15 cellular contexts compared by ENCODE assay signal in genomic region chr9:34513567-34514214, GRCh38. TPM values are rescaled to one million over a fixed set of nuclear protein-coding genes. Genes with fewer than 3 reads are reported as not detected.
DNase-seq lines count a peak whose midpoint lies in the region; ATAC-seq and TF ChIP-seq lines count a peak whose summit lies in the region.
"Had no signal": no experiment of that assay in that cellular context is flagged by ENCODE, and none has a peak within 500 bp of the region (broad histone marks: within the 10 kb centered on the region; RNA-seq: fewer than 3 reads in every experiment).

No MANE protein-coding gene starts in this region.

- no peak for ATAC-seq in psoas muscle
- ATAC-seq in GM21737 (IDR thresholded peaks at IDR 0.05; ENCODE audit: unreplicated experiment): no peak
- ATAC-seq in HG02884 (IDR thresholded peaks at IDR 0.05; ENCODE audit: unreplicated experiment): no peak
- ATAC-seq: activated T-helper 17 cell treated with anti-CD3 and anti-CD28 coated beads, Interleukin-2, amount 50 U/mL, for 72 hours had no signal

- no peak overlapping the region for H2AFZ ChIP-seq in Karpas-422 (ENCODE audit: low read length)

- intact Hi-C loops in psoas muscle (cut with DNase I): no loop called here

- peak overlapping the region; percentile 62 for H3K4me3 ChIP-seq in Karpas-422 (ENCODE audit: low read length)
- no peak overlapping the region for H3K4me3 ChIP-seq in psoas muscle
- H3K4me3 ChIP-seq: colonic mucosa, smooth muscle cell had no signal

- 42 to 68% (median 68%) methylated on average over 2 of the region's 2 CpGs for WGBS in psoas muscle, 3 donors

- H3K9me3 ChIP-seq in Karpas-422 (ENCODE audit: low read length): no peaks in the 10 kb centered on the region
- H3K9me3 ChIP-seq in psoas muscle: no peaks in the 10 kb centered on the region
- H3K9me3 ChIP-seq: Caco-2, colonic mucosa had no signal

- H3K27me3 ChIP-seq in Karpas-422 (ENCODE audit: low read length) (no peaks in the 10 kb centered on the region), psoas muscle (ENCODE audit: insufficient read depth in 3 of 3, low read length in 2 of 3) (no peaks in the 10 kb centered on the region)
- H3K27me3 ChIP-seq: colonic mucosa had no signal

- H3K27ac ChIP-seq in Karpas-422 (ENCODE audit: low read length) (peak overlapping the region; percentile 90), psoas muscle (no peak overlapping the region)
- H3K27ac ChIP-seq: colonic mucosa had no signal

- DNase-seq in DMS79 (lab: John Stamatoyannopoulos, UW): peak; percentile 39
- DNase-seq in Karpas-422: peak; percentile 96
- peak in 38 of 58 donors; percentile 9 to 75 (median 38) for DNase-seq in anterior cingulate cortex (lab: John Stamatoyannopoulos, UW)
- peak; percentile 72 for DNase-seq in mesenteric fat pad (ENCODE audit: low spot score)
- no peak for DNase-seq in psoas muscle
- DNase-seq in NCI-H1694 (lab: John Stamatoyannopoulos, UW): no peak
- DNase-seq: activated B cell treated with CpG ODN at 0.5 μM for 24 hours, colonic mucosa, Kasumi-1 had no signal

- H3K9me2 ChIP-seq in Karpas-422 (replicated peaks; ENCODE audit: insufficient read depth, low read length): no peaks in the 10 kb centered on the region

- no peaks in the 10 kb centered on the region for H4K20me1 ChIP-seq in Karpas-422 (ENCODE audit: insufficient read depth, low read depth, low read length)

- no peak for TF ChIP-seq CTCF in psoas muscle (IDR thresholded peaks at IDR 0.05)

- H3K36me3 ChIP-seq in Karpas-422 (ENCODE audit: insufficient read depth, low read length): no peaks in the 10 kb centered on the region
- H3K36me3 ChIP-seq in psoas muscle (ENCODE audit: insufficient read depth in 1 of 2, low read depth in 1 of 2): no peaks in the 10 kb centered on the region
- H3K36me3 ChIP-seq: colonic mucosa had no signal

- H3K4me1 ChIP-seq in Karpas-422 (ENCODE audit: low read length): peaks cover 97% of the 10 kb centered on the region
- H3K4me1 ChIP-seq in psoas muscle: no peaks in the 10 kb centered on the region
- H3K4me1 ChIP-seq: Caco-2, colonic mucosa had no signal

- H3K9ac ChIP-seq in Karpas-422 (ENCODE audit: low read length): peak overlapping the region; percentile 71

- H3K79me2 ChIP-seq in Karpas-422 (ENCODE audit: low read length): no peaks in the 10 kb centered on the region

- peak overlapping the region; percentile 84 for H3K4me2 ChIP-seq in Karpas-422 (ENCODE audit: low read depth, low read length, poor library complexity, severe bottlenecking)
- H3K4me2 ChIP-seq: smooth muscle cell had no signal

RNA-seq across cellular contexts. Expression of gene ENHO, which starts 9.1 kb away (rescaled TPM):
- 14.1 and 16.0 TPM in 2 replicates for total RNA-seq in Karpas-422 (2014; rRNA removed; shearing (Covaris generic); ENCODE audit: low replicate concordance)
- total RNA-seq in mesenteric fat pad (not detected), psoas muscle (under 1 TPM in 3 of 4 donors, not detected in 1; 0.20 to 0.64 (median 0.26) TPM)
- 1 to 10 TPM in 1 of 3 donors, under 1 TPM in 2; 0.35 to 1.2 (median 0.39) TPM for polyA plus RNA-seq in psoas muscle
- total RNA-seq: activated B cell treated with CpG ODN at 0.5 μM for 24 hours; activated T-helper 17 cell treated with anti-CD3 and anti-CD28 coated beads, Interleukin-2, amount 50 U/mL, for 72 hours; glomerular endothelial cell; smooth muscle cell had no signal

RNA-seq across cellular contexts. Expression of gene DNAI1, which starts 55.1 kb away (rescaled TPM):
- 1.6 and 3.4 TPM in 2 replicates for total RNA-seq in Karpas-422 (2014; rRNA removed; shearing (Covaris generic); ENCODE audit: low replicate concordance)
- not detected for total RNA-seq in mesenteric fat pad
- total RNA-seq in psoas muscle: under 1 TPM in 1 of 4 donors, not detected in 3; 0.19 TPM
- under 1 TPM; 0.04 to 0.70 (median 0.34) TPM for polyA plus RNA-seq in psoas muscle
- total RNA-seq: activated B cell treated with CpG ODN at 0.5 μM for 24 hours; activated T-helper 17 cell treated with anti-CD3 and anti-CD28 coated beads, Interleukin-2, amount 50 U/mL, for 72 hours; colonic mucosa; glomerular endothelial cell; smooth muscle cell had no signal

RNA-seq across cellular contexts. Expression of gene FAM219A, which starts 55.3 kb away (rescaled TPM):
- total RNA-seq in Karpas-422 (2014; rRNA removed; shearing (Covaris generic); ENCODE audit: low replicate concordance): 3.7 and 4.5 TPM in 2 replicates
- total RNA-seq in mesenteric fat pad (53.9 TPM), psoas muscle (10 to 100 TPM; 34.5 to 84.0 (median 38.5) TPM)
- 10 to 100 TPM; 25.4 to 99.4 (median 27.3) TPM for polyA plus RNA-seq in psoas muscle

Comparison
In these comparisons a context has a peak if more than half of its experiments do, and no peak if none do; other contexts are left out.
1. DNase-seq: peak in DMS79 (single experiment), Karpas-422 (single experiment), anterior cingulate cortex (38 of 58) and mesenteric fat pad (single experiment); none in psoas muscle (0 of 2) and NCI-H1694 (single experiment).